37 cellular contexts compared by ENCODE assay signal in genomic region chr7:20364815-20365214, GRCh38. TPM values are rescaled to one million over a fixed set of nuclear protein-coding genes. Genes with fewer than 3 reads are reported as not detected.
"Had no signal": no experiment of that assay in that cellular context is flagged by ENCODE, and none has a peak within 500 bp of the region (broad histone marks: within the 10 kb centered on the region; RNA-seq: fewer than 3 reads in every experiment).

No MANE protein-coding gene starts in this region.

- H3K4me3 ChIP-seq: MG63, PC-9 had no signal

- DNase-seq: activated CD4-positive, alpha-beta memory T cell treated with anti-CD3 and anti-CD28 coated beads, Interleukin-2, amount 10 ng/mL, durations not matched to agents 7 days and 5 days; activated CD4-positive, alpha-beta T cell treated with anti-CD3 and anti-CD28 coated beads for 1 hour; activated CD4-positive, alpha-beta T cell treated with anti-CD3 and anti-CD28 coated beads for 48 hours; activated CD4-positive, CD25-positive, alpha-beta regulatory T cell; activated effector memory CD4-positive, alpha-beta T cell treated with anti-CD3 and anti-CD28 coated beads, Interleukin-2, amount 50 U/mL, for 16 hours; activated naive CD4-positive, alpha-beta T cell; activated naive CD4-positive, alpha-beta T cell treated with anti-CD3 and anti-CD28 coated beads, Interleukin-2, amount 50 U/mL, for 16 hours; activated naive CD8-positive, alpha-beta T cell treated with anti-CD3 and anti-CD28 coated beads for 36 hours; activated T-cell treated with anti-CD3 and anti-CD28 coated beads, Interleukin-2, amount 50 U/mL, for 1 hour; activated T-cell treated with anti-CD3 and anti-CD28 coated beads, Interleukin-2, amount 50 U/mL, for 72 hours; amniotic stem cell; aorta; brain microvascular endothelial cell; Karpas-422; KBM-7; NCI-H1048; NCI-H1105 treated with DMSO at 0.1 percent for 48 hours; NCI-H1436; NCI-H1694; NCI-H1930; NCI-H2081 treated with DMSO at 0.1 percent for 48 hours; NCI-H2171; NCI-H510A; NCI-H526; NCI-H748 treated with DMSO at 0.1 percent for 48 hours; NK-92 treated with Interleukin-12 subunit alpha and Interleukin-12 subunit beta, amount 100 ng/mL, for 24 hours; PC-9; SHP77; SW 1271; T1000; WERI-Rb-1 had no signal

- H3K36me3 ChIP-seq: brain microvascular endothelial cell had no signal

- H3K4me3 Mint-ChIP-seq: activated CD4-positive, alpha-beta memory T cell treated with anti-CD3 and anti-CD28 coated beads, Interleukin-2, amount 10 ng/mL, durations not matched to agents 7 days and 5 days; activated naive CD8-positive, alpha-beta T cell treated with anti-CD3 and anti-CD28 coated beads for 36 hours; activated T-cell treated with anti-CD3 and anti-CD28 coated beads, Interleukin-2, amount 50 U/mL, for 72 hours; activated T-helper 17 cell treated with anti-CD3 and anti-CD28 coated beads, Interleukin-2, amount 50 U/mL, for 72 hours; IgD-negative memory B cell had no signal

- ATAC-seq: activated T-cell treated with anti-CD3 and anti-CD28 coated beads, Interleukin-2, amount 50 U/mL, for 72 hours; activated T-helper 17 cell treated with anti-CD3 and anti-CD28 coated beads, Interleukin-2, amount 50 U/mL, for 72 hours had no signal

- H3K27me3 Mint-ChIP-seq: activated CD4-positive, alpha-beta memory T cell treated with anti-CD3 and anti-CD28 coated beads, Interleukin-2, amount 10 ng/mL, durations not matched to agents 7 days and 5 days; activated naive CD8-positive, alpha-beta T cell treated with anti-CD3 and anti-CD28 coated beads for 36 hours had no signal

- H3K27ac ChIP-seq: brain microvascular endothelial cell, PC-9, RWPE1, WERI-Rb-1 had no signal

- H3K36me3 Mint-ChIP-seq: activated naive CD8-positive, alpha-beta T cell treated with anti-CD3 and anti-CD28 coated beads for 36 hours had no signal

- H3K9me3 ChIP-seq: MG63 had no signal

- H3K4me1 Mint-ChIP-seq: activated CD4-positive, alpha-beta memory T cell treated with anti-CD3 and anti-CD28 coated beads, Interleukin-2, amount 10 ng/mL, durations not matched to agents 7 days and 5 days; activated naive CD8-positive, alpha-beta T cell treated with anti-CD3 and anti-CD28 coated beads for 36 hours; activated T-helper 17 cell treated with anti-CD3 and anti-CD28 coated beads, Interleukin-2, amount 50 U/mL, for 72 hours had no signal

- H3K9me3 Mint-ChIP-seq: activated CD4-positive, alpha-beta memory T cell treated with anti-CD3 and anti-CD28 coated beads, Interleukin-2, amount 10 ng/mL, durations not matched to agents 7 days and 5 days; activated naive CD8-positive, alpha-beta T cell treated with anti-CD3 and anti-CD28 coated beads for 36 hours; activated T-helper 17 cell treated with anti-CD3 and anti-CD28 coated beads, Interleukin-2, amount 50 U/mL, for 72 hours; IgD-negative memory B cell had no signal

- H3K27me3 ChIP-seq: brain microvascular endothelial cell, MG63 had no signal

- H3K27ac Mint-ChIP-seq: activated CD4-positive, alpha-beta memory T cell treated with anti-CD3 and anti-CD28 coated beads, Interleukin-2, amount 10 ng/mL, durations not matched to agents 7 days and 5 days; activated naive CD8-positive, alpha-beta T cell treated with anti-CD3 and anti-CD28 coated beads for 36 hours; activated T-cell treated with anti-CD3 and anti-CD28 coated beads, Interleukin-2, amount 50 U/mL, for 72 hours; activated T-helper 17 cell treated with anti-CD3 and anti-CD28 coated beads, Interleukin-2, amount 50 U/mL, for 72 hours; IgD-negative memory B cell had no signal

RNA-seq across cellular contexts. Expression of gene ITGB8, which starts 34.1 kb away (rescaled TPM):
- total RNA-seq: activated CD4-positive, alpha-beta memory T cell treated with anti-CD3 and anti-CD28 coated beads, Interleukin-2, amount 10 ng/mL, durations not matched to agents 7 days and 5 days; activated naive CD8-positive, alpha-beta T cell treated with anti-CD3 and anti-CD28 coated beads for 36 hours; T-helper 1 cell treated with Interleukin-12 subunit alpha and Interleukin-12 subunit beta and Interleukin-4 antibody, amounts not matched to agents 30 ng/mL and 1 ng/mL, for 36 hours; T-helper 2 cell treated with Interferon-gamma antibody and Interleukin-4, amounts not matched to agents 100 ng/mL and 5 ng/mL, for 36 hours had no signal
